Comparison of ENCODE assay signal across 8 cellular contexts in the genomic region with DNA sequence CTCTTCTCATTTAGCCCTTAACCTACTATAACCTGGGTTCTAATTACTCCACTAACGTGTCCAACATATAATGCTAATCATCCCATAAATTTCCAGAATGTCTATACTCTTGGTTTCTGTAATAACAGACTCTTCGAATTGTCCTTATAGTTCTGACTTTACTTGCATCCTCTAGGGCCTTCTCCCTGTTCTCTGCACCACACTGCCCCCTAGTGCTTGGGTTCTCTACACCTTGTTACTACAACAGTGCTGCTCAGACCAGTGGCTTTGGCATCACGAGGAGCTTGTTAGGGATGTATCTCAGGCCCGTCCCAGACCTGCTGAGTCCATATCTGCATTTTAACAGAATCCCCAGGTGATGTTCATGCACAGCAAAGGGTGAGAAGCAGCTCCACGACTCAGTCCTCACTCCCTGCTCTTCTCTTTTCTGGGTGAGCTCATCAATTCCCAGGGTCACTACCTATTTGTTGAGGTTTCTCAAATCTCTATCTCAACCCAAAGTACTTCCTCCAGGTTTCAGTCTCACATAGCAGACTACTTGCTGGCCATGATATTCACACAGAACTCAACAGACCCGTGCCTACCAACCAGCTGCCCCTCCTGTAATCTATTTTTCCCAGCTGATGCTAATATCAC. TPM values are rescaled to one million over a fixed set of nuclear protein-coding genes. Genes with fewer than 3 reads are reported as not detected.
DNase-seq lines count a peak whose midpoint lies in the region; ATAC-seq and TF ChIP-seq lines count a peak whose summit lies in the region.

No MANE protein-coding gene starts in this region.

- H3K9me3 ChIP-seq in T-helper 17 cell (ENCODE audit: control insufficient read depth, low read length, poor library complexity, severe bottlenecking) (no peaks in the 10 kb centered on the region), hepatocyte (ENCODE audit: low read depth) (no peaks in the 10 kb centered on the region), spleen (no peaks in the 10 kb centered on the region)

- no peaks in the 10 kb centered on the region for H3K9me2 ChIP-seq in hepatocyte (replicated peaks; ENCODE audit: insufficient read depth)

- H3K4me1 Mint-ChIP-seq in T-helper 17 cell, result peaks cover 4% of the 10 kb centered on the region

- H3K4me3 Mint-ChIP-seq in T-helper 17 cell, result no peak overlapping the region

- no peaks in the 10 kb centered on the region for H3K79me2 ChIP-seq in hepatocyte

- no peaks in the 10 kb centered on the region for H4K20me1 ChIP-seq in hepatocyte (ENCODE audit: insufficient read depth, poor library complexity, severe bottlenecking)

- TF ChIP-seq POLR2A in spleen (IDR thresholded peaks at IDR 0.05), result no peak

- 10% methylated on average over 6 of the region's 6 CpGs for WGBS in hepatocyte (ENCODE audit: low lambda C conversion rate, missing lambda C conversion rate)
- WGBS in spleen, 5 donors, result 4 to 12% (median 5%) methylated on average over 6 of the region's 6 CpGs

- H2AFZ ChIP-seq in hepatocyte, result no peak overlapping the region

- no peaks in the 10 kb centered on the region for H3K36me3 Mint-ChIP-seq in T-helper 17 cell (ENCODE audit: low read depth)

- H3K4me1 ChIP-seq in hepatocyte (ENCODE audit: insufficient read depth), result no peaks in the 10 kb centered on the region
- peaks cover 0 to under 1% (median 0%) of the 10 kb centered on the region in 6 donors for H3K4me1 ChIP-seq in spleen

- no peaks in the 10 kb centered on the region for H3K36me3 ChIP-seq in hepatocyte (replicated peaks; ENCODE audit: insufficient read depth, low read depth)
- no peaks in the 10 kb centered on the region for H3K36me3 ChIP-seq in spleen

- peaks cover 19% of the 10 kb centered on the region for H3K27me3 Mint-ChIP-seq in T-helper 17 cell

- no peaks in the 10 kb centered on the region for H3K27me3 ChIP-seq in hepatocyte
- no peaks in the 10 kb centered on the region for H3K27me3 ChIP-seq in spleen (replicated peaks in 1 of 7)

- TF ChIP-seq CTCF in 22Rv1 (IDR thresholded peaks at IDR 0.05) (peak; percentile 89), hepatocyte (IDR thresholded peaks at IDR 0.05; ENCODE audit: poor library complexity) (peak; percentile 78), spleen (IDR thresholded peaks at IDR 0.05 in 8 of 11, conservative IDR thresholded peaks at IDR 0.05 in 3 of 11) (peak; percentile 50 to 86 (median 71))

- no peak overlapping the region for H3K4me3 ChIP-seq in hepatocyte
- no peak overlapping the region for H3K4me3 ChIP-seq in spleen

- H3K4me2 ChIP-seq in hepatocyte, result no peak overlapping the region

- no peak overlapping the region for H3K27ac Mint-ChIP-seq in T-helper 17 cell

- H3K27ac ChIP-seq in 22Rv1 (no peak overlapping the region), hepatocyte (no peak overlapping the region), spleen (no peak overlapping the region)

- ATAC-seq in GM18502 (IDR thresholded peaks at IDR 0.05; ENCODE audit: poor library complexity, unreplicated experiment) (peak; percentile 97), HG02938 (IDR thresholded peaks at IDR 0.05; ENCODE audit: unreplicated experiment) (peak; percentile 92), T-helper 17 cell (peak; percentile 99)

- DNase-seq in NCI-H1694 treated with DMSO at 0.1 percent for 48 hours (lab: John Stamatoyannopoulos, UW) (peak; percentile 91), T-helper 17 cell (peak; percentile 59 to 87 (median 66)), amniotic stem cell (lab: John Stamatoyannopoulos, UW) (peak; percentile 71), hepatocyte (ENCODE audit: low spot score) (peak; percentile 94), spleen (peak; percentile 88)

- intact Hi-C loops in spleen (cut with DNase I; ENCODE audit: low total_unique reads), result no loop called here

RNA-seq across cellular contexts. Expression of a gene that starts 14.5 kb away (rescaled TPM):
- total RNA-seq in T-helper 17 cell (10 to 100 TPM; 27.6 to 35.0 TPM), hepatocyte (70.2 and 76.7 TPM in 2 replicates), spleen (10 to 100 TPM; 45.6 to 62.0 (median 56.5) TPM)
- polyA plus RNA-seq in hepatocyte (76.2 and 82.6 TPM in 2 replicates), spleen (10 to 100 TPM; 32.6 to 47.3 (median 42.5) TPM)

RNA-seq across cellular contexts. Expression of a gene that starts 16.1 kb away (rescaled TPM):
- total RNA-seq in T-helper 17 cell, result 10 to 100 TPM; 29.3 to 32.5 TPM
- 45.8 and 47.2 TPM in 2 replicates for total RNA-seq in hepatocyte
- 18.5 and 20.8 TPM in 2 replicates for polyA plus RNA-seq in hepatocyte
- total RNA-seq in spleen, result 10 to 100 TPM; 38.6 to 49.0 (median 43.8) TPM
- polyA plus RNA-seq in spleen, result 10 to 100 TPM; 21.1 to 27.3 (median 24.8) TPM
